1 cellular context compared by ENCODE assay signal in genomic region chr10:102597131-102597891, GRCh38.
TF ChIP-seq lines count a peak whose summit lies in the region.

No MANE protein-coding gene starts in this region.

TF ChIP-seq in HepG2, 621 proteins besides CTCF, POLR2A, EP300 and RAD21 (continued from another document and continues in another):
- TF ChIP-seq ZNF274 (CRISPR knock-in tag; IDR thresholded peaks at IDR 0.05) (no peak), ZNF407 (CRISPR knock-in tag; IDR thresholded peaks at IDR 0.05; ENCODE audit: not compliant biosample characterization) (no peak), MAFF (IDR thresholded peaks at IDR 0.05; ENCODE audit: low read depth, low read length) (no peak), NR0B2 (CRISPR knock-in tag; IDR thresholded peaks at IDR 0.05) (no peak), HMGA1 (CRISPR knock-in tag; conservative IDR thresholded peaks at IDR 0.05) (no peak), LRRFIP1 (CRISPR knock-in tag; conservative IDR thresholded peaks at IDR 0.05) (no peak), FLYWCH1 (CRISPR knock-in tag; IDR thresholded peaks at IDR 0.05) (no peak), RBFOX2 (IDR thresholded peaks at IDR 0.05; ENCODE audit: low read depth, low read length) (0 out of 2 replicates have a peak, but pooled peaks have one; percentile 10), PRDM4 (CRISPR knock-in tag; IDR thresholded peaks at IDR 0.05; ENCODE audit: borderline replicate concordance) (no peak), SYNCRIP (IDR thresholded peaks at IDR 0.05; ENCODE audit: insufficient read depth, low read depth, low read length) (no peak), CREM (IDR thresholded peaks at IDR 0.05) (peak; percentile 63), CREM (CRISPR knock-in tag; IDR thresholded peaks at IDR 0.05) (no peak), ZNF510 (CRISPR knock-in tag; IDR thresholded peaks at IDR 0.05; ENCODE audit: low read depth) (peak; percentile 66; the same call in 1 of the 2 replicates), ATM (IDR thresholded peaks at IDR 0.05; ENCODE audit: borderline replicate concordance) (no peak), KAT7 (CRISPR knock-in tag; IDR thresholded peaks at IDR 0.05; ENCODE audit: borderline replicate concordance) (peak; percentile 75; the same call in 1 of the 2 replicates), BATF2 (CRISPR knock-in tag; IDR thresholded peaks at IDR 0.05) (no peak), MZF1 (CRISPR knock-in tag; IDR thresholded peaks at IDR 0.05; ENCODE audit: borderline replicate concordance) (no peak), ARNTL (CRISPR knock-in tag; IDR thresholded peaks at IDR 0.05) (peak; percentile 73), ZBTB2 (CRISPR knock-in tag; IDR thresholded peaks at IDR 0.05; ENCODE audit: low read depth) (no peak), KIAA2018 (CRISPR knock-in tag; IDR thresholded peaks at IDR 0.05; ENCODE audit: borderline replicate concordance) (no peak), TFDP1 (CRISPR knock-in tag; IDR thresholded peaks at IDR 0.05; ENCODE audit: borderline replicate concordance) (peak; percentile 58; the same call in 1 of the 2 replicates), RBM22 (optimal IDR thresholded peaks at IDR 0.05; ENCODE audit: low read length) (no peak), ONECUT2 (CRISPR knock-in tag; IDR thresholded peaks at IDR 0.05) (no peak), IKZF1 (IDR thresholded peaks at IDR 0.05) (no peak), ZNF235 (CRISPR knock-in tag; IDR thresholded peaks at IDR 0.05; ENCODE audit: borderline replicate concordance) (no peak), SRSF4 (IDR thresholded peaks at IDR 0.05; ENCODE audit: low read depth, low read length, poor library complexity, severe bottlenecking) (no peak), ZNF761 (CRISPR knock-in tag; conservative IDR thresholded peaks at IDR 0.05) (0 out of 2 replicates have a peak, but pooled peaks have one; percentile 44), REL (CRISPR knock-in tag; conservative IDR thresholded peaks at IDR 0.05) (no peak), NFKB2 (CRISPR knock-in tag; IDR thresholded peaks at IDR 0.05; ENCODE audit: borderline replicate concordance) (peak; percentile 82; the same call in 1 of the 2 replicates), GTF2F1 (IDR thresholded peaks at IDR 0.05; ENCODE audit: low read length) (no peak)
